In the genomic region with DNA sequence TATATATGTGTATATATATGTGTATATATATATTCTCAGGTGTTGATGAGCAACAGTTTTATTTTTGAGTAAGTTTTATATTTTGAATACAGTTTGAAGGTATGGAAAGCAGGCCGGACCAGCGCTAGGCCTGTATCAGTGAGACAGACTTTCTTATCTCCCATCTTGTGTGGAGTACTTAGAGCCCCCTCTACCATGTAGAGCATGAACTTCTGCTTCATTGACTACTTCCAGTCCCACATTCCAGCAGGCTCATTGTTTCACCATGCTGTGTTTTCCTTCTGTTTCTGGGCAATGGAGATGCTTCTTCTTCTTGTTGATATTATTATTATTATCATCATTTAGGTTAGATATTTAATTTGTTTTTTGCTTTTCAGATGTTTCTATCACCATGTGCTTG, we compare ENCODE assay signal across 1 cellular context.
TF ChIP-seq lines count a peak whose summit lies in the region.

No MANE protein-coding gene starts in this region.

TF ChIP-seq in GM23338, 12 proteins besides CTCF, POLR2A, EP300 and RAD21 (continued from another document):
- TF ChIP-seq, protein P1, sequence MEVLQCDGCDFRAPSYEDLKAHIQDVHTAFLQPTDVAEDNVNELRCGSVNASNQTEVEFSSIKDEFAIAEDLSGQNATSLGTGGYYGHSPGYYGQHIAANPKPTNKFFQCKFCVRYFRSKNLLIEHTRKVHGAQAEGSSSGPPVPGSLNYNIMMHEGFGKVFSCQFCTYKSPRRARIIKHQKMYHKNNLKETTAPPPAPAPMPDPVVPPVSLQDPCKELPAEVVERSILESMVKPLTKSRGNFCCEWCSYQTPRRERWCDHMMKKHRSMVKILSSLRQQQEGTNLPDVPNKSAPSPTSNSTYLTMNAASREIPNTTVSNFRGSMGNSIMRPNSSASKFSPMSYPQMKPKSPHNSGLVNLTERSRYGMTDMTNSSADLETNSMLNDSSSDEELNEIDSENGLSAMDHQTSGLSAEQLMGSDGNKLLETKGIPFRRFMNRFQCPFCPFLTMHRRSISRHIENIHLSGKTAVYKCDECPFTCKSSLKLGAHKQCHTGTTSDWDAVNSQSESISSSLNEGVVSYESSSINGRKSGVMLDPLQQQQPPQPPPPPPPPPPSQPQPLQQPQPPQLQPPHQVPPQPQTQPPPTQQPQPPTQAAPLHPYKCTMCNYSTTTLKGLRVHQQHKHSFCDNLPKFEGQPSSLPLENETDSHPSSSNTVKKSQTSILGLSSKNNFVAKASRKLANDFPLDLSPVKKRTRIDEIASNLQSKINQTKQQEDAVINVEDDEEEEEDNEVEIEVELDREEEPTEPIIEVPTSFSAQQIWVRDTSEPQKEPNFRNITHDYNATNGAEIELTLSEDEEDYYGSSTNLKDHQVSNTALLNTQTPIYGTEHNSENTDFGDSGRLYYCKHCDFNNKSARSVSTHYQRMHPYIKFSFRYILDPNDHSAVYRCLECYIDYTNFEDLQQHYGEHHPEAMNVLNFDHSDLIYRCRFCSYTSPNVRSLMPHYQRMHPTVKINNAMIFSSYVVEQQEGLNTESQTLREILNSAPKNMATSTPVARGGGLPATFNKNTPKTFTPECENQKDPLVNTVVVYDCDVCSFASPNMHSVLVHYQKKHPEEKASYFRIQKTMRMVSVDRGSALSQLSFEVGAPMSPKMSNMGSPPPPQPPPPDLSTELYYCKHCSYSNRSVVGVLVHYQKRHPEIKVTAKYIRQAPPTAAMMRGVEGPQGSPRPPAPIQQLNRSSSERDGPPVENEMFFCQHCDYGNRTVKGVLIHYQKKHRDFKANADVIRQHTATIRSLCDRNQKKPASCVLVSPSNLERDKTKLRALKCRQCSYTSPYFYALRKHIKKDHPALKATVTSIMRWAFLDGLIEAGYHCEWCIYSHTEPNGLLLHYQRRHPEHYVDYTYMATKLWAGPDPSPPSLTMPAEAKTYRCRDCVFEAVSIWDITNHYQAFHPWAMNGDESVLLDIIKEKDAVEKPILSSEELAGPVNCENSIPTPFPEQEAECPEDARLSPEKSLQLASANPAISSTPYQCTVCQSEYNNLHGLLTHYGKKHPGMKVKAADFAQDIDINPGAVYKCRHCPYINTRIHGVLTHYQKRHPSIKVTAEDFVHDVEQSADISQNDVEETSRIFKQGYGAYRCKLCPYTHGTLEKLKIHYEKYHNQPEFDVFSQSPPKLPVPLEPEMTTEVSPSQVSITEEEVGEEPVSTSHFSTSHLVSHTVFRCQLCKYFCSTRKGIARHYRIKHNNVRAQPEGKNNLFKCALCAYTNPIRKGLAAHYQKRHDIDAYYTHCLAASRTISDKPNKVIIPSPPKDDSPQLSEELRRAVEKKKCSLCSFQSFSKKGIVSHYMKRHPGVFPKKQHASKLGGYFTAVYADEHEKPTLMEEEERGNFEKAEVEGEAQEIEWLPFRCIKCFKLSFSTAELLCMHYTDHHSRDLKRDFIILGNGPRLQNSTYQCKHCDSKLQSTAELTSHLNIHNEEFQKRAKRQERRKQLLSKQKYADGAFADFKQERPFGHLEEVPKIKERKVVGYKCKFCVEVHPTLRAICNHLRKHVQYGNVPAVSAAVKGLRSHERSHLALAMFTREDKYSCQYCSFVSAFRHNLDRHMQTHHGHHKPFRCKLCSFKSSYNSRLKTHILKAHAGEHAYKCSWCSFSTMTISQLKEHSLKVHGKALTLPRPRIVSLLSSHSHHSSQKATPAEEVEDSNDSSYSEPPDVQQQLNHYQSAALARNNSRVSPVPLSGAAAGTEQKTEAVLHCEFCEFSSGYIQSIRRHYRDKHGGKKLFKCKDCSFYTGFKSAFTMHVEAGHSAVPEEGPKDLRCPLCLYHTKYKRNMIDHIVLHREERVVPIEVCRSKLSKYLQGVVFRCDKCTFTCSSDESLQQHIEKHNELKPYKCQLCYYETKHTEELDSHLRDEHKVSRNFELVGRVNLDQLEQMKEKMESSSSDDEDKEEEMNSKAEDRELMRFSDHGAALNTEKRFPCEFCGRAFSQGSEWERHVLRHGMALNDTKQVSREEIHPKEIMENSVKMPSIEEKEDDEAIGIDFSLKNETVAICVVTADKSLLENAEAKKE (CRISPR knock-in tag; IDR thresholded peaks at IDR 0.05), result no peak
- TF ChIP-seq, protein P2, sequence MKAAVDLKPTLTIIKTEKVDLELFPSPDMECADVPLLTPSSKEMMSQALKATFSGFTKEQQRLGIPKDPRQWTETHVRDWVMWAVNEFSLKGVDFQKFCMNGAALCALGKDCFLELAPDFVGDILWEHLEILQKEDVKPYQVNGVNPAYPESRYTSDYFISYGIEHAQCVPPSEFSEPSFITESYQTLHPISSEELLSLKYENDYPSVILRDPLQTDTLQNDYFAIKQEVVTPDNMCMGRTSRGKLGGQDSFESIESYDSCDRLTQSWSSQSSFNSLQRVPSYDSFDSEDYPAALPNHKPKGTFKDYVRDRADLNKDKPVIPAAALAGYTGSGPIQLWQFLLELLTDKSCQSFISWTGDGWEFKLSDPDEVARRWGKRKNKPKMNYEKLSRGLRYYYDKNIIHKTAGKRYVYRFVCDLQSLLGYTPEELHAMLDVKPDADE (IDR thresholded peaks at IDR 0.05), result no peak
- TF ChIP-seq, protein P3, sequence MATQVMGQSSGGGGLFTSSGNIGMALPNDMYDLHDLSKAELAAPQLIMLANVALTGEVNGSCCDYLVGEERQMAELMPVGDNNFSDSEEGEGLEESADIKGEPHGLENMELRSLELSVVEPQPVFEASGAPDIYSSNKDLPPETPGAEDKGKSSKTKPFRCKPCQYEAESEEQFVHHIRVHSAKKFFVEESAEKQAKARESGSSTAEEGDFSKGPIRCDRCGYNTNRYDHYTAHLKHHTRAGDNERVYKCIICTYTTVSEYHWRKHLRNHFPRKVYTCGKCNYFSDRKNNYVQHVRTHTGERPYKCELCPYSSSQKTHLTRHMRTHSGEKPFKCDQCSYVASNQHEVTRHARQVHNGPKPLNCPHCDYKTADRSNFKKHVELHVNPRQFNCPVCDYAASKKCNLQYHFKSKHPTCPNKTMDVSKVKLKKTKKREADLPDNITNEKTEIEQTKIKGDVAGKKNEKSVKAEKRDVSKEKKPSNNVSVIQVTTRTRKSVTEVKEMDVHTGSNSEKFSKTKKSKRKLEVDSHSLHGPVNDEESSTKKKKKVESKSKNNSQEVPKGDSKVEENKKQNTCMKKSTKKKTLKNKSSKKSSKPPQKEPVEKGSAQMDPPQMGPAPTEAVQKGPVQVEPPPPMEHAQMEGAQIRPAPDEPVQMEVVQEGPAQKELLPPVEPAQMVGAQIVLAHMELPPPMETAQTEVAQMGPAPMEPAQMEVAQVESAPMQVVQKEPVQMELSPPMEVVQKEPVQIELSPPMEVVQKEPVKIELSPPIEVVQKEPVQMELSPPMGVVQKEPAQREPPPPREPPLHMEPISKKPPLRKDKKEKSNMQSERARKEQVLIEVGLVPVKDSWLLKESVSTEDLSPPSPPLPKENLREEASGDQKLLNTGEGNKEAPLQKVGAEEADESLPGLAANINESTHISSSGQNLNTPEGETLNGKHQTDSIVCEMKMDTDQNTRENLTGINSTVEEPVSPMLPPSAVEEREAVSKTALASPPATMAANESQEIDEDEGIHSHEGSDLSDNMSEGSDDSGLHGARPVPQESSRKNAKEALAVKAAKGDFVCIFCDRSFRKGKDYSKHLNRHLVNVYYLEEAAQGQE (IDR thresholded peaks at IDR 0.05; ENCODE audit: unreplicated experiment), result no peak
- TF ChIP-seq POLR2AphosphoS5 (IDR thresholded peaks at IDR 0.05; ENCODE audit: low read depth) (no peak), CREB1 (CRISPR knock-in tag; IDR thresholded peaks at IDR 0.05; ENCODE audit: low read depth) (no peak), ZNF331 (CRISPR knock-in tag; IDR thresholded peaks at IDR 0.05; ENCODE audit: low read depth) (no peak), NANOG (IDR thresholded peaks at IDR 0.05; ENCODE audit: borderline replicate concordance) (no peak)
